ENCODE assay signal across 1 cellular context in the genomic region with DNA sequence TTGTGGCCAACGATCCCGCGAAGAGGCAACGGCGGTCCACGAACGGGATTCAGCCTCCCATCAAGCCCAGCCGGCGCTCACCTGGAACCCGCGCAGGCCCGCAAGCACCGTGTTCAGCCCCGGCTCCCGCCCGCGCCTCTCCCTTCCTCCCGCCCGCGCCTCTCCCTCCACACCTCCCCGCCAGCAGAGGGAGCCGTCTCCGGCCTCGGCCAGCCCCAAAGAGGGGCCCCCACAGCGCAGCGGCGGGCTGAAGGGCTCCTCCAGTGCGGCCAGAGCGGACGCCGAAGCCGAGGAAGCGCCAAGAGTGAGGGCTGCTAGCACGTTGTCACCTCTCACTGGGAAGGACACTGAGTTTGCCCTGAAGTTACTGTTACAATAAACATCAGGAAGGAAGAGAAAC.
A peak's percentile ranks its signal among the peaks of the same experiment; 100 is the strongest.
TF ChIP-seq lines count a peak whose summit lies in the region.

No MANE protein-coding gene starts in this region.

TF ChIP-seq in IMR-90, 13 proteins besides CTCF, POLR2A, EP300 and RAD21 (continued from another document):
- TF ChIP-seq USF2 (IDR thresholded peaks at IDR 0.05; ENCODE audit: low read depth, low read length) (no peak), CHD1 (IDR thresholded peaks at IDR 0.05; ENCODE audit: low read depth, low read length) (no peak), MAZ (IDR thresholded peaks at IDR 0.05; ENCODE audit: borderline replicate concordance, low read depth, low read length) (peak; percentile 54; the same call in 1 of the 2 replicates)
